Comparison of ENCODE assay signal across 17 cellular contexts in genomic region chr3:9439331-9439730, GRCh38. TPM values are rescaled to one million over a fixed set of nuclear protein-coding genes. Genes with fewer than 3 reads are reported as not detected.
DNase-seq lines count a peak whose midpoint lies in the region; ATAC-seq, FAIRE-seq and TF ChIP-seq lines count a peak whose summit lies in the region.
"Had no signal": no experiment of that assay in that cellular context is flagged by ENCODE, and none has a peak within 500 bp of the region (broad histone marks: within the 10 kb centered on the region; RNA-seq: fewer than 3 reads in every experiment).

No MANE protein-coding gene starts in this region.

- H3K79me2 ChIP-seq in endothelial cell of umbilical vein (ENCODE audit: control insufficient read depth, insufficient read depth, low read length) = peaks cover 42% of the 10 kb centered on the region

- peaks cover 4% of the 10 kb centered on the region for H3K4me1 Mint-ChIP-seq in CD4-positive, alpha-beta T cell (ENCODE audit: low read depth)

- H3K36me3 Mint-ChIP-seq in CD4-positive, alpha-beta T cell (ENCODE audit: low read depth) = peaks cover 97% of the 10 kb centered on the region

- H3K9ac ChIP-seq in endothelial cell of umbilical vein (replicated peaks; ENCODE audit: extremely low read depth, insufficient read depth, low read length) = no peak overlapping the region

- no peak overlapping the region for H3K4me3 Mint-ChIP-seq in CD4-positive, alpha-beta T cell
- H3K4me3 Mint-ChIP-seq: activated B cell treated with CpG ODN at 0.5 μM for 24 hours; activated naive CD4-positive, alpha-beta T cell treated with anti-CD3 and anti-CD28 coated beads, Interleukin-2, amount 50 U/mL, for 24 hours had no signal

- POLR2A ChIA-PET in CD4-positive, alpha-beta T cell (lab: Charles Lee) = no interaction called here
- POLR2A ChIA-PET in endothelial cell of umbilical vein (lab: Charles Lee) = no interaction called here

- CTCF ChIA-PET in CD4-positive, alpha-beta T cell (lab: Charles Lee) = no interaction called here
- CTCF ChIA-PET in endothelial cell of umbilical vein (lab: Charles Lee) = interaction anchor here (2.4 kb wide), 1 partner anchor 86 kb away, joined by 7 read pairs; no protein-coding TSS in a partner anchor

- no peaks in the 10 kb centered on the region for H3K27me3 ChIP-seq in CD4-positive, alpha-beta T cell (ENCODE audit: control insufficient read depth, insufficient read depth, low read length)
- H3K27me3 ChIP-seq in endothelial cell of umbilical vein (ENCODE audit: control insufficient read depth in 2 of 2, insufficient read depth in 2 of 2, low read length in 2 of 2) (no peaks in the 10 kb centered on the region), uterus (no peaks in the 10 kb centered on the region)
- H3K27me3 ChIP-seq: body of pancreas had no signal

- H3K9me3 ChIP-seq in CD4-positive, alpha-beta T cell (ENCODE audit: control insufficient read depth, low read length) = no peaks in the 10 kb centered on the region
- H3K9me3 ChIP-seq in endothelial cell of umbilical vein (replicated peaks; ENCODE audit: control insufficient read depth, insufficient read depth, low read length) (no peaks in the 10 kb centered on the region), uterus (no peaks in the 10 kb centered on the region)
- H3K9me3 ChIP-seq: body of pancreas had no signal

- H4K20me1 ChIP-seq in endothelial cell of umbilical vein (replicated peaks; ENCODE audit: control insufficient read depth, extremely low read depth, insufficient read depth, low read length) = peaks cover 3% of the 10 kb centered on the region

- no peaks in the 10 kb centered on the region for H3K9me3 Mint-ChIP-seq in CD4-positive, alpha-beta T cell
- H3K9me3 Mint-ChIP-seq: activated B cell treated with CpG ODN at 0.5 μM for 24 hours; activated naive CD4-positive, alpha-beta T cell treated with anti-CD3 and anti-CD28 coated beads, Interleukin-2, amount 50 U/mL, for 24 hours had no signal

- no peak overlapping the region for H3K27ac ChIP-seq in CD4-positive, alpha-beta T cell (ENCODE audit: low read depth, low read length)
- H3K27ac ChIP-seq in endothelial cell of umbilical vein (ENCODE audit: insufficient read depth, low read depth, low read length) (no peak overlapping the region), uterus (no peak overlapping the region)
- H3K27ac ChIP-seq: body of pancreas, C4-2B, coronary artery had no signal

- intact Hi-C loops in CD4-positive, alpha-beta T cell (cut with DNase I, micrococcal nuclease) = no loop called here
- intact Hi-C loops in endothelial cell of umbilical vein (cut with micrococcal nuclease) (no loop called here), uterus (cut with DNase I; ENCODE audit: low total_unique reads) (no loop called here)

- no peak for ATAC-seq in CD4-positive, alpha-beta T cell (ENCODE audit: poor library complexity)
- ATAC-seq: body of pancreas had no signal

- FAIRE-seq in endothelial cell of umbilical vein (lab: Jason Lieb, UNC) = no peak

- TF ChIP-seq POLR2A in endothelial cell of umbilical vein (IDR thresholded peaks at IDR 0.05; ENCODE audit: low read depth, low read length) (no peak), uterus (IDR thresholded peaks at IDR 0.05) (no peak)

- dilution Hi-C loops in endothelial cell of umbilical vein (cut with MboI; ENCODE audit: extremely low pct_ligation_motif_present, low sequenced_read_pairs) = no loop called here

- H3K27ac Mint-ChIP-seq in CD4-positive, alpha-beta T cell = peak overlapping the region; percentile 39
- H3K27ac Mint-ChIP-seq: activated B cell treated with CpG ODN at 0.5 μM for 24 hours; activated naive CD4-positive, alpha-beta T cell treated with anti-CD3 and anti-CD28 coated beads, Interleukin-2, amount 50 U/mL, for 24 hours had no signal

- no peak overlapping the region for H2AFZ ChIP-seq in endothelial cell of umbilical vein (ENCODE audit: low read depth, low read length)

- DNase-seq in CD4-positive, alpha-beta T cell = no peak
- DNase-seq in EH (ENCODE audit: low read depth) (peak; percentile 27), NCI-H510A treated with DMSO at 0.1 percent for 48 hours (lab: John Stamatoyannopoulos, UW) (peak; percentile 58), endothelial cell of umbilical vein (ENCODE audit: low read depth, low spot score) (no peak), uterus (no peak), germinal center (ENCODE audit: low spot score) (no peak), NCI-H526 (lab: John Stamatoyannopoulos, UW) (no peak)
- DNase-seq in stimulated activated CD4-positive, alpha-beta T cell treated with anti-CD3 and anti-CD28 coated beads, Interleukin-12 subunit alpha, Interleukin-12 subunit beta, amount 100 ng/mL, for 4 hours = no peak
- DNase-seq: activated B cell treated with CpG ODN at 0.5 μM for 24 hours; activated CD8-positive, alpha-beta memory T cell treated with anti-CD3 and anti-CD28 coated beads for 24 hours; activated T-cell treated with anti-CD3 and anti-CD28 coated beads, Interleukin-2, amount 50 U/mL, for 48 hours; body of pancreas; NCI-H2171; T-helper 9 cell had no signal

- no peaks in the 10 kb centered on the region for H3K27me3 Mint-ChIP-seq in CD4-positive, alpha-beta T cell
- H3K27me3 Mint-ChIP-seq: activated B cell treated with CpG ODN at 0.5 μM for 24 hours; activated naive CD4-positive, alpha-beta T cell treated with anti-CD3 and anti-CD28 coated beads, Interleukin-2, amount 50 U/mL, for 24 hours had no signal

- H3K4me1 ChIP-seq in endothelial cell of umbilical vein (ENCODE audit: control insufficient read depth, extremely low read depth, insufficient read depth, low read length) = no peaks in the 10 kb centered on the region
- no peaks in the 10 kb centered on the region for H3K4me1 ChIP-seq in uterus
- H3K4me1 ChIP-seq: body of pancreas had no signal

- TF ChIP-seq CTCF in CD4-positive, alpha-beta T cell (IDR thresholded peaks at IDR 0.05) = no peak
- no peak for TF ChIP-seq CTCF in endothelial cell of umbilical vein (IDR thresholded peaks at IDR 0.05; ENCODE audit: extremely low read depth in 1 of 2, insufficient read depth in 1 of 2, low read depth in 1 of 2, low read length in 2 of 2)
- TF ChIP-seq CTCF in uterus (IDR thresholded peaks at IDR 0.05) = no peak

- H3K36me3 ChIP-seq in endothelial cell of umbilical vein (ENCODE audit: control insufficient read depth in 2 of 2, extremely low read depth in 1 of 2, insufficient read depth in 2 of 2, low read length in 2 of 2) = peaks cover 49 to 60% of the 10 kb centered on the region in 2 experiments
- no peaks in the 10 kb centered on the region for H3K36me3 ChIP-seq in uterus

- H3K4me3 ChIP-seq in endothelial cell of umbilical vein (replicated peaks in 1 of 3; ENCODE audit: insufficient read depth in 1 of 3, low read depth in 1 of 3, low read length in 3 of 3) (no peak overlapping the region), uterus (no peak overlapping the region)
- H3K4me3 ChIP-seq: body of pancreas, coronary artery had no signal

- H3K9me1 ChIP-seq in endothelial cell of umbilical vein (replicated peaks; ENCODE audit: control insufficient read depth, extremely low read depth, insufficient read depth, low read length) = no peaks in the 10 kb centered on the region

- no peak overlapping the region for H3K4me2 ChIP-seq in endothelial cell of umbilical vein (ENCODE audit: insufficient read depth, low read length)

- BruUV-seq in endothelial cell of umbilical vein (replicated peaks; lab: Mats Ljungman, UMichigan) = no TSS peak

TF ChIP-seq in endothelial cell of umbilical vein, 7 proteins besides CTCF, POLR2A, EP300 and RAD21:
- no peak for TF ChIP-seq MAX (IDR thresholded peaks at IDR 0.05; ENCODE audit: insufficient read depth, insufficient read length)
- peak; percentile 4 for TF ChIP-seq JUN (IDR thresholded peaks at IDR 0.05; ENCODE audit: borderline replicate concordance, insufficient read depth, insufficient read length, low read depth)

RNA-seq across cellular contexts. Expression of gene SETD5, which starts 41.9 kb away (rescaled TPM):
- 10 to 100 TPM; 58.5 to 67.6 TPM for total RNA-seq in CD4-positive, alpha-beta T cell
- 145 and 149 TPM in 2 replicates for total RNA-seq in endothelial cell of umbilical vein
- 48.2 and 64.5 TPM in 2 replicates for polyA plus RNA-seq in endothelial cell of umbilical vein
- 42.1 and 44.2 TPM in 2 replicates for polyA plus RNA-seq in endothelial cell of umbilical vein (2011; cell fraction: cytosol; rRNA removed)
- 260 and 310 TPM in 2 replicates for polyA plus RNA-seq in endothelial cell of umbilical vein (2011; cell fraction: nucleus; rRNA removed)
- 56.6 and 64.1 TPM in 2 replicates for polyA plus RNA-seq in endothelial cell of umbilical vein (2012)
- 135 and 172 TPM in 2 replicates for polyA minus RNA-seq in endothelial cell of umbilical vein
- polyA minus RNA-seq in endothelial cell of umbilical vein (2011; cell fraction: cytosol; rRNA and poly(A)+ RNA removed) = 54.6 TPM
- 250 and 314 TPM in 2 replicates for polyA minus RNA-seq in endothelial cell of umbilical vein (2011; cell fraction: nucleus; rRNA and poly(A)+ RNA removed)
- 100 to 1,000 TPM in 1 of 4 donors, 10 to 100 TPM in 3; 57.9 to 198 (median 94.2) TPM for total RNA-seq in uterus

Comparison
In these comparisons a context has a peak if more than half of its experiments do, and no peak if none do; other contexts are left out.
1. DNase-seq: peak in EH (single experiment) and NCI-H510A treated with DMSO at 0.1 percent for 48 hours (single experiment); none in CD4-positive, alpha-beta T cell (0 of 10), endothelial cell of umbilical vein (single experiment), uterus (0 of 2), stimulated activated CD4-positive, alpha-beta T cell treated with anti-CD3 and anti-CD28 coated beads, Interleukin-12 subunit alpha, Interleukin-12 subunit beta, amount 100 ng/mL, for 4 hours (single experiment), germinal center (single experiment) and NCI-H526 (0 of 2).